In genomic region chr7:64665980-64666674, GRCh38 we compare ENCODE assay signal across 1 cellular context.
A peak's percentile ranks its signal among the peaks of the same experiment; 100 is the strongest.
TF ChIP-seq lines count a peak whose summit lies in the region.

ZNF107 (plus strand) TSS chr7:64666133; CDS start chr7:64666283, 150 bp downstream.

TF ChIP-seq in HepG2, 621 proteins besides CTCF, POLR2A, EP300 and RAD21 (continued from another document and continues in another):
- TF ChIP-seq MAX (IDR thresholded peaks at IDR 0.05), result peak; percentile 40; the same call in 1 of the 2 replicates
- TF ChIP-seq YEATS4 (CRISPR knock-in tag; IDR thresholded peaks at IDR 0.05; ENCODE audit: borderline replicate concordance), result peak; percentile 25; the same call in 1 of the 2 replicates
- peak; percentile 32; the same call in 1 of the 2 replicates for TF ChIP-seq KDM2A (CRISPR knock-in tag; IDR thresholded peaks at IDR 0.05; ENCODE audit: borderline replicate concordance, low read depth)
- TF ChIP-seq HDAC1 (CRISPR knock-in tag; IDR thresholded peaks at IDR 0.05), result peak; percentile 92
- peak; percentile 55 for TF ChIP-seq DRAP1 (CRISPR knock-in tag; IDR thresholded peaks at IDR 0.05)
- TF ChIP-seq PATZ1 (CRISPR knock-in tag; IDR thresholded peaks at IDR 0.05), result peak; percentile 24; the same call in 1 of the 2 replicates
- peak; percentile 45; the same call in 1 of the 2 replicates for TF ChIP-seq SALL1 (CRISPR knock-in tag; IDR thresholded peaks at IDR 0.05)
- no peak for TF ChIP-seq ZNF562 (CRISPR knock-in tag; IDR thresholded peaks at IDR 0.05; ENCODE audit: borderline replicate concordance)
- TF ChIP-seq ZNF629 (CRISPR knock-in tag; conservative IDR thresholded peaks at IDR 0.05), result 0 out of 2 replicates have a peak, but pooled peaks have one; percentile 8
- peak; percentile 96 for TF ChIP-seq SAP130 (CRISPR knock-in tag; IDR thresholded peaks at IDR 0.05; ENCODE audit: low read depth)
- no peak for TF ChIP-seq KDM3A (CRISPR knock-in tag; IDR thresholded peaks at IDR 0.05; ENCODE audit: low read depth)
- TF ChIP-seq CREM (IDR thresholded peaks at IDR 0.05), result no peak
- no peak for TF ChIP-seq CREM (CRISPR knock-in tag; IDR thresholded peaks at IDR 0.05)
- peak; percentile 79 for TF ChIP-seq ZFY (CRISPR knock-in tag; IDR thresholded peaks at IDR 0.05)
- TF ChIP-seq CSRNP1 (CRISPR knock-in tag; IDR thresholded peaks at IDR 0.05), result peak; percentile 54; the same call in 1 of the 2 replicates
- TF ChIP-seq ZBTB26 (CRISPR knock-in tag; IDR thresholded peaks at IDR 0.05; ENCODE audit: borderline replicate concordance), result 0 out of 2 replicates have a peak, but pooled peaks have one; percentile 29
- TF ChIP-seq FOXA1 (IDR thresholded peaks at IDR 0.05), result no peak
- TF ChIP-seq FOXA1 (CRISPR knock-in tag; IDR thresholded peaks at IDR 0.05), result no peak
- peak; percentile 79 for TF ChIP-seq UBTF (CRISPR knock-in tag; IDR thresholded peaks at IDR 0.05)
- peak; percentile 93 for TF ChIP-seq TFDP2 (CRISPR knock-in tag; IDR thresholded peaks at IDR 0.05)
- no peak for TF ChIP-seq ZNF512 (CRISPR knock-in tag; IDR thresholded peaks at IDR 0.05)
- TF ChIP-seq IRX3 (CRISPR knock-in tag; IDR thresholded peaks at IDR 0.05; ENCODE audit: borderline replicate concordance, low read depth), result 0 out of 2 replicates have a peak, but pooled peaks have one; percentile 29
- peak; percentile 72; the same call in 1 of the 2 replicates for TF ChIP-seq HNF1B (CRISPR knock-in tag; IDR thresholded peaks at IDR 0.05)
- peak; percentile 47 for TF ChIP-seq SPEN (CRISPR knock-in tag; IDR thresholded peaks at IDR 0.05; ENCODE audit: low read depth)
- TF ChIP-seq RFXAP (CRISPR knock-in tag; IDR thresholded peaks at IDR 0.05; ENCODE audit: borderline replicate concordance), result peak; percentile 59; the same call in 1 of the 2 replicates
- peak; percentile 90 for TF ChIP-seq NFYC (CRISPR knock-in tag; IDR thresholded peaks at IDR 0.05)
- no peak for TF ChIP-seq SETDB1 (CRISPR knock-in tag; IDR thresholded peaks at IDR 0.05; ENCODE audit: borderline replicate concordance)
- TF ChIP-seq NR0B2 (CRISPR knock-in tag; IDR thresholded peaks at IDR 0.05), result peak; percentile 55; the same call in 1 of the 2 replicates
- TF ChIP-seq HNRNPLL (IDR thresholded peaks at IDR 0.05; ENCODE audit: low read depth, low read length, poor library complexity, severe bottlenecking), result peak; percentile 49
- peak; percentile 60 for TF ChIP-seq ZNF263 (CRISPR knock-in tag; IDR thresholded peaks at IDR 0.05)
- 0 out of 2 replicates have a peak, but pooled peaks have one; percentile 77 for TF ChIP-seq ZNF891 (CRISPR knock-in tag; IDR thresholded peaks at IDR 0.05)
- peak; percentile 70; the same call in 1 of the 2 replicates for TF ChIP-seq TAF1 (CRISPR knock-in tag; IDR thresholded peaks at IDR 0.05)
- TF ChIP-seq ZBTB8A (CRISPR knock-in tag; IDR thresholded peaks at IDR 0.05; ENCODE audit: borderline replicate concordance, low read depth), result no peak
- TF ChIP-seq ZNF205 (CRISPR knock-in tag; IDR thresholded peaks at IDR 0.05), result 0 out of 2 replicates have a peak, but pooled peaks have one; percentile 26
- no peak for TF ChIP-seq EZH2 (conservative IDR thresholded peaks at IDR 0.05; ENCODE audit: low read depth, low read length)
- TF ChIP-seq HIVEP1 (CRISPR knock-in tag; IDR thresholded peaks at IDR 0.05), result peak; percentile 52; the same call in 1 of the 2 replicates
- TF ChIP-seq ZFP91 (CRISPR knock-in tag; IDR thresholded peaks at IDR 0.05; ENCODE audit: borderline replicate concordance), result peak; percentile 47; the same call in 1 of the 2 replicates
- no peak for TF ChIP-seq GATA4 (IDR thresholded peaks at IDR 0.05; ENCODE audit: borderline replicate concordance, low read depth)
- peak; percentile 32 for TF ChIP-seq ZNF781 (CRISPR knock-in tag; IDR thresholded peaks at IDR 0.05; ENCODE audit: borderline replicate concordance, not compliant biosample characterization)
- TF ChIP-seq GABPA (IDR thresholded peaks at IDR 0.05; ENCODE audit: low read depth, low read length), result 0 out of 2 replicates have a peak, but pooled peaks have one; percentile 25
- peak; percentile 46 for TF ChIP-seq GABPA (CRISPR knock-in tag; IDR thresholded peaks at IDR 0.05; ENCODE audit: low read depth)
- TF ChIP-seq ATF5 (CRISPR knock-in tag; IDR thresholded peaks at IDR 0.05; ENCODE audit: low read depth), result no peak
- TF ChIP-seq ZSCAN25 (CRISPR knock-in tag; IDR thresholded peaks at IDR 0.05), result no peak
- peak; percentile 49; the same call in 1 of the 2 replicates for TF ChIP-seq ATF2 (CRISPR knock-in tag; IDR thresholded peaks at IDR 0.05)
- no peak for TF ChIP-seq SOX6 (IDR thresholded peaks at IDR 0.05)
- peak; percentile 35; the same call in 1 of the 2 replicates for TF ChIP-seq SOX6 (CRISPR knock-in tag; IDR thresholded peaks at IDR 0.05)
- TF ChIP-seq SIN3A (IDR thresholded peaks at IDR 0.05; ENCODE audit: borderline replicate concordance, low read depth, low read length), result peak; percentile 90; the same call in 1 of the 2 replicates
